In genomic region chr5:168269950-168270349, GRCh38 we compare ENCODE assay signal across 10 cellular contexts. TPM values are rescaled to one million over a fixed set of nuclear protein-coding genes. Genes with fewer than 3 reads are reported as not detected.
DNase-seq lines count a peak whose midpoint lies in the region; ATAC-seq, FAIRE-seq and TF ChIP-seq lines count a peak whose summit lies in the region.
"Had no signal": no experiment of that assay in that cellular context is flagged by ENCODE, and none has a peak within 500 bp of the region (broad histone marks: within the 10 kb centered on the region; RNA-seq: fewer than 3 reads in every experiment).

No MANE protein-coding gene starts in this region.

- peaks cover 19% of the 10 kb centered on the region for H3F3A ChIP-seq in MM.1S (ENCODE audit: insufficient read depth, low read length)

- H3K27me3 Mint-ChIP-seq in stimulated activated memory B cell treated with anti-CD40 and anti-IgM and Interleukin-4, amounts not matched to agents 10 μg/mL and 1 μg/mL and 100 μg/mL, for 72 hours: peaks cover 44% of the 10 kb centered on the region

- H3K27ac ChIP-seq in MM.1S (ENCODE audit: low read length) (no peak overlapping the region), body of pancreas (peak overlapping the region in 3 of 4 donors; percentile 15 to 55 (median 50)), neuronal stem cell (replicated peaks; ENCODE audit: low read length) (no peak overlapping the region)

- H4K20me1 ChIP-seq in MM.1S (ENCODE audit: insufficient read depth, low read length): no peaks in the 10 kb centered on the region

- no peak overlapping the region for H3K27ac Mint-ChIP-seq in stimulated activated memory B cell treated with anti-CD40 and anti-IgM and Interleukin-4, amounts not matched to agents 10 μg/mL and 1 μg/mL and 100 μg/mL, for 72 hours
- H3K27ac Mint-ChIP-seq: stimulated activated naive CD8-positive, alpha-beta T cell treated with anti-CD3 and anti-CD28 coated beads, Interleukin-15, Interleukin-2, amounts not matched to agents 100 ng/mL and 50 ng/mL, for 24 hours had no signal

- no peak overlapping the region for H3K14ac ChIP-seq in neuronal stem cell (ENCODE audit: low read length)

- H3K4me1 ChIP-seq in MM.1S (ENCODE audit: low read length): peaks cover 5% of the 10 kb centered on the region; the same call in 1 of the 2 replicates
- H3K4me1 ChIP-seq in body of pancreas: peaks cover 19% of the 10 kb centered on the region
- H3K4me1 ChIP-seq in neuronal stem cell (ENCODE audit: control insufficient read depth in 2 of 2, insufficient read depth in 1 of 2, low read depth in 1 of 2, low read length in 2 of 2): peaks cover 3% of the 10 kb centered on the region in 2 donors

- H2AK5ac ChIP-seq in neuronal stem cell (ENCODE audit: low read depth, low read length): no peak overlapping the region

- no peak overlapping the region for H2BK120ac ChIP-seq in neuronal stem cell (ENCODE audit: low read depth, low read length)

- no peak overlapping the region for H2BK5ac ChIP-seq in neuronal stem cell (ENCODE audit: low read length)

- peak overlapping the region; percentile 94 for H3K4me2 ChIP-seq in MM.1S (ENCODE audit: low read depth, low read length)
- no peak overlapping the region for H3K4me2 ChIP-seq in neuronal stem cell (ENCODE audit: insufficient read depth, low read length, poor library complexity, severe bottlenecking)

- FAIRE-seq in GM12891 (lab: Jason Lieb, UNC): peak; percentile 60

- H4K91ac ChIP-seq in neuronal stem cell (ENCODE audit: low read depth, low read length, poor library complexity): no peak overlapping the region

- TF ChIP-seq POLR2A in GM12891 (IDR thresholded peaks at IDR 0.05; ENCODE audit: low read depth, low read length) (no peak), body of pancreas (IDR thresholded peaks at IDR 0.05) (no peak)

- H3K4me3 ChIP-seq in MM.1S (ENCODE audit: low read length) (peak overlapping the region; percentile 55), body of pancreas (no peak overlapping the region), neuronal stem cell (ENCODE audit: low read length in 2 of 2) (no peak overlapping the region)

- H3K79me2 ChIP-seq in MM.1S (ENCODE audit: low read length): no peaks in the 10 kb centered on the region

- H2AFZ ChIP-seq in MM.1S (ENCODE audit: low read length) (no peak overlapping the region), neuronal stem cell (ENCODE audit: low read length) (peak overlapping the region; percentile 93)

- ATAC-seq in body of pancreas (no peak), GM19328 (IDR thresholded peaks at IDR 0.05; ENCODE audit: unreplicated experiment) (no peak)
- no peak for ATAC-seq in stimulated activated memory B cell treated with anti-CD40 and anti-IgM and Interleukin-4, amounts not matched to agents 10 μg/mL and 1 μg/mL and 100 μg/mL, for 72 hours

- H3K79me1 ChIP-seq in neuronal stem cell (ENCODE audit: low read depth, low read length): no peaks in the 10 kb centered on the region

- no peak overlapping the region for H3K23ac ChIP-seq in neuronal stem cell (ENCODE audit: low read depth, low read length, poor library complexity)

- no peak for DNase-seq in GM12891 (ENCODE audit: insufficient read length, low spot score)
- peak; percentile 86 for DNase-seq in MM.1S
- no peak for DNase-seq in body of pancreas
- no peak for DNase-seq in neuronal stem cell (ENCODE audit: low spot score)
- DNase-seq in NOMO-1 treated with DMSO at 0.1 percent for 48 hours (lab: John Stamatoyannopoulos, UW; ENCODE audit: unreplicated experiment): no peak
- DNase-seq in Ammon's horn (ENCODE audit: low spot score): no peak

- TF ChIP-seq CTCF in MM.1S (IDR thresholded peaks at IDR 0.05; ENCODE audit: low read length): no peak
- TF ChIP-seq CTCF in body of pancreas (IDR thresholded peaks at IDR 0.05): no peak

- no peak overlapping the region for H2BK12ac ChIP-seq in neuronal stem cell (ENCODE audit: low read length)

- no peaks in the 10 kb centered on the region for H3K36me3 Mint-ChIP-seq in stimulated activated memory B cell treated with anti-CD40 and anti-IgM and Interleukin-4, amounts not matched to agents 10 μg/mL and 1 μg/mL and 100 μg/mL, for 72 hours

- no peak overlapping the region for H3K4me3 Mint-ChIP-seq in stimulated activated memory B cell treated with anti-CD40 and anti-IgM and Interleukin-4, amounts not matched to agents 10 μg/mL and 1 μg/mL and 100 μg/mL, for 72 hours
- H3K4me3 Mint-ChIP-seq: stimulated activated naive CD8-positive, alpha-beta T cell treated with anti-CD3 and anti-CD28 coated beads, Interleukin-15, Interleukin-2, amounts not matched to agents 100 ng/mL and 50 ng/mL, for 24 hours had no signal

- no peak overlapping the region for H3K18ac ChIP-seq in neuronal stem cell (ENCODE audit: low read length)

- no peaks in the 10 kb centered on the region for H3K9me3 Mint-ChIP-seq in stimulated activated memory B cell treated with anti-CD40 and anti-IgM and Interleukin-4, amounts not matched to agents 10 μg/mL and 1 μg/mL and 100 μg/mL, for 72 hours
- H3K9me3 Mint-ChIP-seq: stimulated activated naive CD8-positive, alpha-beta T cell treated with anti-CD3 and anti-CD28 coated beads, Interleukin-15, Interleukin-2, amounts not matched to agents 100 ng/mL and 50 ng/mL, for 24 hours had no signal

- 44 to 47% methylated on average over 2 of the region's 2 CpGs for WGBS in body of pancreas, 2 donors
- no CpG with 5 or more reads among the region's 2 CpGs for WGBS in neuronal stem cell (ENCODE audit: extremely low coverage in 2 of 2, insufficient read length in 2 of 2, insufficient replicate concordance in 1 of 2), 2 donors

- H4K8ac ChIP-seq in neuronal stem cell (ENCODE audit: low read depth, low read length): no peak overlapping the region

- no peak overlapping the region for H2BK15ac ChIP-seq in neuronal stem cell (ENCODE audit: low read length)

- H3K27me3 ChIP-seq in MM.1S (replicated peaks; ENCODE audit: insufficient read depth, low read length) (no peaks in the 10 kb centered on the region; the same call in 1 of the 2 replicates), body of pancreas (no peaks in the 10 kb centered on the region), neuronal stem cell (ENCODE audit: control insufficient read depth in 3 of 3, insufficient read depth in 3 of 3, low read depth in 1 of 3, low read length in 3 of 3) (no peaks in the 10 kb centered on the region)
- H3K27me3 ChIP-seq: sigmoid colon had no signal

- no peaks in the 10 kb centered on the region for H3K9me3 ChIP-seq in MM.1S (replicated peaks; ENCODE audit: insufficient read depth, low read length)
- no peaks in the 10 kb centered on the region for H3K9me3 ChIP-seq in body of pancreas
- H3K9me3 ChIP-seq in neuronal stem cell (replicated peaks in 1 of 2; ENCODE audit: control insufficient read depth in 2 of 2, insufficient read depth in 1 of 2, low read depth in 1 of 2, low read length in 2 of 2): no peaks in the 10 kb centered on the region
- H3K9me3 ChIP-seq: sigmoid colon had no signal

- H3K4me1 Mint-ChIP-seq in stimulated activated memory B cell treated with anti-CD40 and anti-IgM and Interleukin-4, amounts not matched to agents 10 μg/mL and 1 μg/mL and 100 μg/mL, for 72 hours: peaks cover 13% of the 10 kb centered on the region

- H3K9ac ChIP-seq in MM.1S (ENCODE audit: low read length): no peak overlapping the region
- H3K9ac ChIP-seq in neuronal stem cell (ENCODE audit: low read depth, low read length, poor library complexity): no peak overlapping the region

- H3K36me3 ChIP-seq in MM.1S (replicated peaks; ENCODE audit: insufficient read depth, low read length): no peaks in the 10 kb centered on the region
- no peaks in the 10 kb centered on the region for H3K36me3 ChIP-seq in body of pancreas (replicated peaks in 1 of 2; ENCODE audit: insufficient read depth in 1 of 2, low read depth in 2 of 2)
- H3K36me3 ChIP-seq in neuronal stem cell (replicated peaks in 1 of 2; ENCODE audit: control insufficient read depth in 2 of 2, insufficient read depth in 2 of 2, low read length in 2 of 2): no peaks in the 10 kb centered on the region
- H3K36me3 ChIP-seq: sigmoid colon had no signal

- H3K4ac ChIP-seq in neuronal stem cell (ENCODE audit: low read length): no peak overlapping the region

- intact Hi-C loops in body of pancreas (cut with DNase I): loop anchor here (5.0 to 10.0 kb wide), 2 partner anchors 147 to 205 kb away; no protein-coding TSS in a partner anchor

- H3K9me2 ChIP-seq in MM.1S (replicated peaks; ENCODE audit: insufficient read depth, low read length): no peaks in the 10 kb centered on the region

TF ChIP-seq in GM12891, 5 proteins besides CTCF, POLR2A, EP300 and RAD21:
- no peak for TF ChIP-seq TAF1 (IDR thresholded peaks at IDR 0.05; ENCODE audit: low read depth, low read length)
- no peak for TF ChIP-seq SPI1 (IDR thresholded peaks at IDR 0.05; ENCODE audit: low read depth, low read length)
- TF ChIP-seq POU2F2 (IDR thresholded peaks at IDR 0.05; ENCODE audit: low read depth, low read length): no peak
- no peak for TF ChIP-seq PAX5 (IDR thresholded peaks at IDR 0.05; ENCODE audit: insufficient read depth, low read length, severe bottlenecking)
- no peak for TF ChIP-seq POLR2AphosphoS5 (IDR thresholded peaks at IDR 0.05; ENCODE audit: low read depth, low read length)

RNA-seq across cellular contexts. Expression of gene WWC1, which starts 21.5 kb away (rescaled TPM):
- 1.9 TPM for polyA plus RNA-seq in GM12891 (2012; ENCODE audit: low read depth, missing spikeins)
- total RNA-seq in body of pancreas: 10 to 100 TPM; 40.0 to 49.4 TPM
- polyA plus RNA-seq in neuronal stem cell (2013, experiment 1 of 2): 11.4 TPM
- polyA plus RNA-seq in neuronal stem cell (2013, experiment 2 of 2): 12.7 TPM

Comparison
In these comparisons a context has a peak if more than half of its experiments do, and no peak if none do; other contexts are left out.
1. H3K27ac ChIP-seq: peak in body of pancreas (3 of 4); none in MM.1S (single experiment) and neuronal stem cell (single experiment).